In genomic region chr13:27826379-27827353, GRCh38 we compare ENCODE assay signal across 8 cellular contexts. TPM values are rescaled to one million over a fixed set of nuclear protein-coding genes. Genes with fewer than 3 reads are reported as not detected.
A peak's percentile ranks its signal among the peaks of the same experiment; 100 is the strongest.
DNase-seq lines count a peak whose midpoint lies in the region; ATAC-seq and TF ChIP-seq lines count a peak whose summit lies in the region.

No MANE protein-coding gene starts in this region.

- DNase-seq in Ammon's horn (ENCODE audit: low spot score) (peak; percentile 88), H4 (ENCODE audit: low spot score) (peak; percentile 88), NCI-H2227 (lab: John Stamatoyannopoulos, UW; ENCODE audit: unreplicated experiment) (peak; percentile 86), activated B cell treated with CpG ODN at 0.5 μM for 24 hours (peak; percentile 65), kidney epithelial cell (ENCODE audit: low read depth) (peak; percentile 19)
- DNase-seq in central memory CD8-positive, alpha-beta T cell (ENCODE audit: low spot score in 2 of 2): peak; percentile 37 to 49
- peak; percentile 78 for DNase-seq in stimulated activated CD4-positive, alpha-beta T cell treated with anti-CD3 and anti-CD28 coated beads, Interleukin-15, amount 100 ng/mL, for 24 hours

- CTCF ChIA-PET in activated B cell treated with CpG ODN at 0.5 μM for 24 hours (lab: Charles Lee): interaction anchor here (0.6 to 8.3 kb wide), 49 partner anchors 8 to 970 kb away, joined by 3 to 230 read pairs (median 5); partner anchors contain the start of genes CDX2 and GTF3A

- POLR2A ChIA-PET in activated B cell treated with CpG ODN at 0.5 μM for 24 hours (lab: Charles Lee): interaction anchor here (1.1 kb wide), 1 partner anchor 465 kb away, joined by 3 read pairs; no protein-coding TSS in a partner anchor

- H3K36me3 Mint-ChIP-seq in activated B cell treated with CpG ODN at 0.5 μM for 24 hours (ENCODE audit: low read depth): no peaks in the 10 kb centered on the region
- H3K36me3 Mint-ChIP-seq in central memory CD8-positive, alpha-beta T cell (ENCODE audit: insufficient read depth): peaks cover 2% of the 10 kb centered on the region

- no peak overlapping the region for H3K4me3 Mint-ChIP-seq in activated B cell treated with CpG ODN at 0.5 μM for 24 hours
- H3K4me3 Mint-ChIP-seq in central memory CD8-positive, alpha-beta T cell: peak overlapping the region; percentile 25

- intact Hi-C loops in activated B cell treated with CpG ODN at 0.5 μM for 24 hours (cut with micrococcal nuclease): loop anchor here (1.0 to 2.0 kb wide), 7 partner anchors 92 to 879 kb away; partner anchors contain the start of gene PDX1

- H3K9me3 Mint-ChIP-seq in activated B cell treated with CpG ODN at 0.5 μM for 24 hours: no peaks in the 10 kb centered on the region
- H3K9me3 Mint-ChIP-seq in central memory CD8-positive, alpha-beta T cell: no peaks in the 10 kb centered on the region

- peaks cover 40% of the 10 kb centered on the region for H3K27me3 ChIP-seq in kidney epithelial cell (ENCODE audit: control insufficient read depth, insufficient read depth, low read length)

- no peak overlapping the region for H3K4me3 ChIP-seq in kidney epithelial cell (ENCODE audit: low read depth, low read length)

- peaks cover 6% of the 10 kb centered on the region for H3K4me1 Mint-ChIP-seq in activated B cell treated with CpG ODN at 0.5 μM for 24 hours
- H3K4me1 Mint-ChIP-seq in central memory CD8-positive, alpha-beta T cell: peaks cover 14% of the 10 kb centered on the region

- H3K36me3 ChIP-seq in kidney epithelial cell (ENCODE audit: control insufficient read depth, insufficient read depth, low read length): no peaks in the 10 kb centered on the region

- peak; percentile 96 for TF ChIP-seq CTCF in activated B cell treated with CpG ODN at 0.5 μM for 24 hours (IDR thresholded peaks at IDR 0.05)
- TF ChIP-seq CTCF in kidney epithelial cell (IDR thresholded peaks at IDR 0.05; ENCODE audit: insufficient read depth, low read length, poor library complexity, severe bottlenecking): peak; percentile 92

- H3K27me3 Mint-ChIP-seq in activated B cell treated with CpG ODN at 0.5 μM for 24 hours: peaks cover 61% of the 10 kb centered on the region
- peaks cover 88% of the 10 kb centered on the region for H3K27me3 Mint-ChIP-seq in central memory CD8-positive, alpha-beta T cell

- no peak overlapping the region for H3K27ac Mint-ChIP-seq in activated B cell treated with CpG ODN at 0.5 μM for 24 hours
- H3K27ac Mint-ChIP-seq in central memory CD8-positive, alpha-beta T cell (ENCODE audit: low read depth): no peak overlapping the region

- ATAC-seq in activated B cell treated with CpG ODN at 0.5 μM for 24 hours (ENCODE audit: low read depth) (peak; percentile 53), HG03097 (IDR thresholded peaks at IDR 0.05; ENCODE audit: low FRiP score, unreplicated experiment) (no peak)
- ATAC-seq in central memory CD8-positive, alpha-beta T cell (replicated peaks; ENCODE audit: extremely low read depth, poor library complexity, severe bottlenecking): peak; percentile 22

RNA-seq across cellular contexts. Expression of gene GSX1, which starts 34.4 kb away (rescaled TPM):
- not detected in 2 replicates for total RNA-seq in H4 (2014; rRNA removed; shearing (Covaris generic))
- not detected in 2 replicates for total RNA-seq in activated B cell treated with CpG ODN at 0.5 μM for 24 hours
- total RNA-seq in kidney epithelial cell: not detected in 2 replicates

Comparison
In these comparisons a context has a peak if more than half of its experiments do, and no peak if none do; other contexts are left out.
1. DNase-seq: peak in every context shown above with its lines; median percentile 88 in Ammon's horn; 88 in H4; 86 in NCI-H2227; 78 in stimulated activated CD4-positive, alpha-beta T cell treated with anti-CD3 and anti-CD28 coated beads, Interleukin-15, amount 100 ng/mL, for 24 hours; 65 in activated B cell treated with CpG ODN at 0.5 μM for 24 hours; 43 in central memory CD8-positive, alpha-beta T cell; 19 in kidney epithelial cell.